In genomic region chr7:1926908-1927306, GRCh38 we compare ENCODE assay signal across 22 cellular contexts.
DNase-seq lines count a peak whose midpoint lies in the region; ATAC-seq and TF ChIP-seq lines count a peak whose summit lies in the region.
"Had no signal": no experiment of that assay in that cellular context is flagged by ENCODE, and none has a peak within 500 bp of the region (broad histone marks: within the 10 kb centered on the region; RNA-seq: fewer than 3 reads in every experiment).

No MANE protein-coding gene starts in this region.

- H3K9me3 Mint-ChIP-seq in CD4-positive, alpha-beta T cell = no peaks in the 10 kb centered on the region
- H3K9me3 Mint-ChIP-seq: activated CD4-positive, alpha-beta memory T cell treated with anti-CD3 and anti-CD28 coated beads for 36 hours; activated naive CD8-positive, alpha-beta T cell treated with anti-CD3 and anti-CD28 coated beads for 36 hours; activated T-cell treated with anti-CD3 and anti-CD28 coated beads, Interleukin-2, amount 50 U/mL, for 24 hours; stimulated activated effector memory CD8-positive, alpha-beta T cell treated with anti-CD3 and anti-CD28 coated beads, Interleukin-12 subunit alpha, Interleukin-12 subunit beta, amount 100 ng/mL, for 72 hours had no signal

- no peaks in the 10 kb centered on the region for H3K27me3 Mint-ChIP-seq in CD4-positive, alpha-beta T cell
- H3K27me3 Mint-ChIP-seq: activated naive CD8-positive, alpha-beta T cell treated with anti-CD3 and anti-CD28 coated beads for 36 hours; activated T-cell treated with anti-CD3 and anti-CD28 coated beads, Interleukin-2, amount 50 U/mL, for 24 hours had no signal

- H3K27me3 ChIP-seq in CD4-positive, alpha-beta T cell (ENCODE audit: control insufficient read depth, insufficient read depth, low read length) = no peaks in the 10 kb centered on the region
- H3K27me3 ChIP-seq in A673 (replicated peaks; ENCODE audit: insufficient read depth, low read depth, low read length, poor library complexity) = no peaks in the 10 kb centered on the region
- H3K27me3 ChIP-seq: brain microvascular endothelial cell, hepatocyte, ovary, sigmoid colon, thyroid gland had no signal

- POLR2A ChIA-PET in CD4-positive, alpha-beta T cell (lab: Charles Lee) = interaction anchor here (0.9 to 5.5 kb wide), 17 partner anchors 9 to 427 kb away, joined by 3 to 206 read pairs (median 4); no protein-coding TSS in a partner anchor
- POLR2A ChIA-PET in A673 (lab: Charles Lee; ENCODE audit: low non-redundant PET) = no interaction called here

- peaks cover 42% of the 10 kb centered on the region for H3K4me1 ChIP-seq in A673 (ENCODE audit: insufficient read depth, low read length, poor library complexity, severe bottlenecking)
- H3K4me1 ChIP-seq: sigmoid colon, thyroid gland had no signal

- H3K4me1 Mint-ChIP-seq in CD4-positive, alpha-beta T cell (ENCODE audit: low read depth) = peaks cover 74% of the 10 kb centered on the region
- H3K4me1 Mint-ChIP-seq: H9 had no signal

- intact Hi-C loops in CD4-positive, alpha-beta T cell (cut with DNase I, micrococcal nuclease) = loop anchor here (1.0 to 10.0 kb wide), 6 partner anchors 13 to 262 kb away; no protein-coding TSS in a partner anchor
- intact Hi-C loops in A673 (cut with micrococcal nuclease; ENCODE audit: unreplicated experiment) = no loop called here

- H3K4me3 ChIP-seq in HFF-Myc (replicated peaks; ENCODE audit: low read depth, low read length) = no peak overlapping the region
- no peak overlapping the region for H3K4me3 ChIP-seq in SK-N-MC
- H3K4me3 ChIP-seq in fibroblast of villous mesenchyme (ENCODE audit: low read depth, low read length) = no peak overlapping the region
- H3K4me3 ChIP-seq in A673 (ENCODE audit: low read depth, low read length, poor library complexity, severe bottlenecking) = no peak overlapping the region
- H3K4me3 ChIP-seq: coronary artery, hepatocyte, ovary, sigmoid colon, thyroid gland had no signal

- no peak for TF ChIP-seq CTCF in CD4-positive, alpha-beta T cell (IDR thresholded peaks at IDR 0.05)
- TF ChIP-seq CTCF in HFF-Myc (IDR thresholded peaks at IDR 0.05; ENCODE audit: low read depth, low read length, missing control alignments) (no peak), fibroblast of villous mesenchyme (IDR thresholded peaks at IDR 0.05; ENCODE audit: insufficient read depth, low read depth, low read length) (no peak), A673 (conservative IDR thresholded peaks at IDR 0.05; ENCODE audit: low read depth, low read length) (no peak)

- CTCF ChIA-PET in CD4-positive, alpha-beta T cell (lab: Charles Lee) = interaction anchor here (1.2 kb wide), 1 partner anchor 34 kb away, joined by 3 read pairs; no protein-coding TSS in a partner anchor
- CTCF ChIA-PET in A673 (lab: Charles Lee) = no interaction called here

- peak; percentile 68 for ATAC-seq in CD4-positive, alpha-beta T cell (ENCODE audit: poor library complexity)
- no peak for ATAC-seq in stimulated activated naive CD8-positive, alpha-beta T cell treated with anti-CD3 and anti-CD28 coated beads, Interleukin-15, Interleukin-2, amounts not matched to agents 100 U/mL and 50 U/mL, for 24 hours

- peak overlapping the region; percentile 89 for H3K27ac Mint-ChIP-seq in CD4-positive, alpha-beta T cell
- H3K27ac Mint-ChIP-seq: activated CD4-positive, alpha-beta memory T cell treated with anti-CD3 and anti-CD28 coated beads for 36 hours; activated naive CD8-positive, alpha-beta T cell treated with anti-CD3 and anti-CD28 coated beads for 36 hours; activated T-cell treated with anti-CD3 and anti-CD28 coated beads, Interleukin-2, amount 50 U/mL, for 24 hours had no signal

- H3K9me3 ChIP-seq in CD4-positive, alpha-beta T cell (ENCODE audit: control insufficient read depth, low read length) = no peaks in the 10 kb centered on the region
- H3K9me3 ChIP-seq in SK-N-MC (ENCODE audit: low read depth, low read length) (no peaks in the 10 kb centered on the region), A673 (ENCODE audit: low read depth, low read length, poor library complexity, severe bottlenecking) (no peaks in the 10 kb centered on the region)
- H3K9me3 ChIP-seq: ovary, sigmoid colon, thyroid gland had no signal

- no TSS peak for BruUV-seq in A673 (replicated peaks; lab: Mats Ljungman, UMichigan)

- H3K36me3 ChIP-seq in SK-N-MC (ENCODE audit: insufficient read depth, low read length) (no peaks in the 10 kb centered on the region), A673 (ENCODE audit: insufficient read depth, low read length, poor library complexity, severe bottlenecking) (no peaks in the 10 kb centered on the region)
- H3K36me3 ChIP-seq: brain microvascular endothelial cell, ovary, sigmoid colon, thyroid gland had no signal

- H3K27ac ChIP-seq in CD4-positive, alpha-beta T cell (ENCODE audit: low read depth, low read length) = peak overlapping the region; percentile 76
- H3K27ac ChIP-seq in SK-N-MC (0 out of 2 replicates have a peak overlapping the region, but pooled peaks have one; percentile 82), A673 (ENCODE audit: low read depth, low read length, poor library complexity, severe bottlenecking) (no peak overlapping the region)
- H3K27ac ChIP-seq: brain microvascular endothelial cell, coronary artery, hepatocyte, ovary, sigmoid colon, thyroid gland had no signal

- peaks cover 62% of the 10 kb centered on the region for H3K36me3 Mint-ChIP-seq in CD4-positive, alpha-beta T cell (ENCODE audit: low read depth)
- H3K36me3 Mint-ChIP-seq: stimulated activated effector memory CD8-positive, alpha-beta T cell treated with anti-CD3 and anti-CD28 coated beads, Interleukin-12 subunit alpha, Interleukin-12 subunit beta, amount 100 ng/mL, for 72 hours had no signal

- H3K9ac ChIP-seq in SK-N-MC (ENCODE audit: insufficient read length) = no peak overlapping the region

- peak overlapping the region; percentile 67 for H3K4me3 Mint-ChIP-seq in CD4-positive, alpha-beta T cell
- H3K4me3 Mint-ChIP-seq: activated CD4-positive, alpha-beta memory T cell treated with anti-CD3 and anti-CD28 coated beads for 36 hours; activated naive CD8-positive, alpha-beta T cell treated with anti-CD3 and anti-CD28 coated beads for 36 hours; activated T-cell treated with anti-CD3 and anti-CD28 coated beads, Interleukin-2, amount 50 U/mL, for 24 hours; H9 had no signal

- peak in 1 of 10 experiments; percentile 45 for DNase-seq in CD4-positive, alpha-beta T cell
- DNase-seq in HFF-Myc (ENCODE audit: extremely low read depth, low read depth) = peak; percentile 62
- DNase-seq in SK-N-MC (ENCODE audit: low read depth, low spot score) = no peak
- peak; percentile 67 for DNase-seq in fibroblast of villous mesenchyme (ENCODE audit: low read depth)
- DNase-seq in stimulated activated naive CD8-positive, alpha-beta T cell treated with anti-CD3 and anti-CD28 coated beads, Interleukin-15, Interleukin-2, amounts not matched to agents 100 U/mL and 50 U/mL, for 24 hours = no peak
- DNase-seq in A673 (ENCODE audit: low spot score) = no peak
- DNase-seq in NCI-H526 (lab: John Stamatoyannopoulos, UW) = no peak
- DNase-seq in retina = no peak
- DNase-seq: activated CD4-positive, alpha-beta memory T cell treated with anti-CD3 and anti-CD28 coated beads for 36 hours; activated naive CD8-positive, alpha-beta T cell treated with anti-CD3 and anti-CD28 coated beads for 36 hours; activated T-cell treated with anti-CD3 and anti-CD28 coated beads, Interleukin-2, amount 50 U/mL, for 24 hours; brain microvascular endothelial cell; foreskin fibroblast; GF-D8; H9; MM.1S; ovary; sigmoid colon; thyroid gland had no signal

Comparison
In these comparisons a context has a peak if more than half of its experiments do, and no peak if none do; other contexts are left out.
1. DNase-seq: peak in HFF-Myc (single experiment) and fibroblast of villous mesenchyme (single experiment); none in SK-N-MC (single experiment), stimulated activated naive CD8-positive, alpha-beta T cell treated with anti-CD3 and anti-CD28 coated beads, Interleukin-15, Interleukin-2, amounts not matched to agents 100 U/mL and 50 U/mL, for 24 hours (single experiment), A673 (single experiment), NCI-H526 (0 of 2) and retina (single experiment).